In the genomic region with DNA sequence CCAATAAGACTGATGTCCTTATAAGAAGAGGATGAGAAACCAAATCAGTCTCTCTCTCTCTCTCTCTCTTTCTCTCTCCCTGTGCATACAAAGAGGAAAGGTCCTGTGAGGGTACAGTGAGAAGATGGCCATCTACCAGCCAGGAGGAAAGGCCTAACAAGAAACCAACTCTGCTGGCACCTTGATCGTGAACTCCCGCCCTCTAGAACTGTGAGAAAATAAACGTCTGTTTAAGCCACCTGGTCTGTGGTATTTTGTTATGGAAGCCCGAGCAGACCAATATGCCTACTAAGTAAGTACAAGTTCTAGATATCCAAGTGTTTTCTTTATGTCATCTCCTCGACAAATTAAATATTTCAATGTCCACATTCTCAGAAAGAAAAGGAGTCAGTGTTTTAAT, we compare ENCODE assay signal across 19 cellular contexts. TPM values are rescaled to one million over a fixed set of nuclear protein-coding genes. Genes with fewer than 3 reads are reported as not detected.
DNase-seq lines count a peak whose midpoint lies in the region; ATAC-seq and TF ChIP-seq lines count a peak whose summit lies in the region.
"Had no signal": no experiment of that assay in that cellular context is flagged by ENCODE, and none has a peak within 500 bp of the region (broad histone marks: within the 10 kb centered on the region; RNA-seq: fewer than 3 reads in every experiment).

No MANE protein-coding gene starts in this region.

- peak overlapping the region in 1 of 2 experiments; percentile 49; a peak in 2 of 4 replicates for H4K8ac ChIP-seq in IMR-90 (ENCODE audit: low read depth in 2 of 2, low read length in 2 of 2)

- peak overlapping the region; percentile 75; the same call in 1 of the 2 replicates for H3K23ac ChIP-seq in IMR-90 (ENCODE audit: low read depth, low read length)

- H3K4me3 ChIP-seq in IMR-90 (ENCODE audit: insufficient read depth, low read depth, low read length) (no peak overlapping the region), adipocyte (ENCODE audit: low read length) (no peak overlapping the region)
- H3K4me3 ChIP-seq: HAP-1 had no signal

- POLR2A ChIA-PET in IMR-90 (lab: Charles Lee; ENCODE audit: unreplicated experiment) = no interaction called here

- intact Hi-C loops in IMR-90 (cut with micrococcal nuclease) = no loop called here

- no peak overlapping the region for H4K5ac ChIP-seq in IMR-90 (ENCODE audit: low read depth, low read length)

- H3K27ac Mint-ChIP-seq in nephron (peak overlapping the region; percentile 47 to 85 (median 75)), type B pancreatic cell (peak overlapping the region; percentile 58)
- H3K27ac Mint-ChIP-seq: CD14-positive monocyte; T-helper 1 cell treated with Interleukin-12 subunit alpha and Interleukin-12 subunit beta and Interleukin-4 antibody, amounts not matched to agents 30 μg/mL and 1 μg/mL, for 36 hours had no signal

- H3K14ac ChIP-seq in IMR-90 (replicated peaks; ENCODE audit: low read depth, low read length) = peak overlapping the region; percentile 89

- H3K27me3 ChIP-seq in IMR-90 (ENCODE audit: control insufficient read depth, insufficient read depth, low read length) = no peaks in the 10 kb centered on the region
- H3K27me3 ChIP-seq in adipocyte (replicated peaks; ENCODE audit: control insufficient read depth, insufficient read depth, low read length) = peaks cover 4% of the 10 kb centered on the region

- no peaks in the 10 kb centered on the region for H3K79me1 ChIP-seq in IMR-90 (ENCODE audit: low read depth in 1 of 2, low read length in 2 of 2)

- BruUV-seq in IMR-90 (replicated peaks; lab: Mats Ljungman, UMichigan) = no TSS peak

- no peak overlapping the region for H3K27ac ChIP-seq in IMR-90 (ENCODE audit: insufficient read depth, low read length)
- H3K27ac ChIP-seq: parathyroid adenoma had no signal

- H3K9ac ChIP-seq in IMR-90 (ENCODE audit: low read depth, low read length) (no peak overlapping the region), adipocyte (ENCODE audit: low read length) (no peak overlapping the region)
- H3K9ac ChIP-seq: parathyroid adenoma had no signal

- H3K4ac ChIP-seq in IMR-90 (ENCODE audit: low read depth, low read length) = peak overlapping the region; percentile 51; the same call in 1 of the 2 replicates

- H2BK15ac ChIP-seq in IMR-90 (ENCODE audit: low read depth, low read length) = no peak overlapping the region

- dilution Hi-C loops in IMR-90 (cut with HindIII; ENCODE audit: low sequenced_read_pairs, unreplicated experiment) = no loop called here

- TF ChIP-seq CTCF in IMR-90 (conservative IDR thresholded peaks at IDR 0.05; ENCODE audit: low read depth, low read length) (no peak), nephron (IDR thresholded peaks at IDR 0.05; ENCODE audit: unreplicated experiment in 3 of 3) (no peak), type B pancreatic cell (conservative IDR thresholded peaks at IDR 0.05) (no peak), GM10266 (IDR thresholded peaks at IDR 0.05; ENCODE audit: control insufficient read depth, insufficient read depth, low read depth, missing control alignments) (no peak)

- CTCF ChIA-PET in IMR-90 (lab: Yijun Ruan, JAX) = interaction anchor here (1.1 kb wide), 1 partner anchor 8 kb away, joined by 5 read pairs; no protein-coding TSS in a partner anchor

- peaks cover 27% of the 10 kb centered on the region for H3K4me1 Mint-ChIP-seq in nephron
- peaks cover 16% of the 10 kb centered on the region for H3K4me1 Mint-ChIP-seq in type B pancreatic cell (ENCODE audit: unreplicated experiment)

- H3K36me3 Mint-ChIP-seq in nephron (ENCODE audit: low read depth) (no peaks in the 10 kb centered on the region), type B pancreatic cell (no peaks in the 10 kb centered on the region)
- H3K36me3 Mint-ChIP-seq: CD14-positive monocyte had no signal

- 0 out of 2 replicates have a peak overlapping the region, but pooled peaks have one; percentile 17 for H3K18ac ChIP-seq in IMR-90 (ENCODE audit: low read depth, low read length)

- H4K20me1 ChIP-seq in IMR-90 (ENCODE audit: insufficient read depth, low read length) = no peaks in the 10 kb centered on the region

- H3K27me3 Mint-ChIP-seq in nephron (ENCODE audit: low read depth) (no peaks in the 10 kb centered on the region), type B pancreatic cell (no peaks in the 10 kb centered on the region)

- H3K9me3 ChIP-seq in IMR-90 (ENCODE audit: control insufficient read depth, insufficient read depth, low read length) (no peaks in the 10 kb centered on the region), adipocyte (ENCODE audit: control insufficient read depth, low read length) (no peaks in the 10 kb centered on the region)
- H3K9me3 ChIP-seq: HAP-1 had no signal

- TF ChIP-seq POLR2A in IMR-90 (IDR thresholded peaks at IDR 0.05; ENCODE audit: low read depth, low read length) = no peak

- H2AK9ac ChIP-seq in IMR-90 (replicated peaks; ENCODE audit: low read depth, low read length, poor library complexity) = no peak overlapping the region

- peaks cover 2% of the 10 kb centered on the region for H3K4me1 ChIP-seq in IMR-90 (ENCODE audit: control insufficient read depth, insufficient read depth, low read length)
- no peaks in the 10 kb centered on the region for H3K4me1 ChIP-seq in adipocyte (ENCODE audit: control insufficient read depth, insufficient read depth, low read length)
- H3K4me1 ChIP-seq: HAP-1, parathyroid adenoma had no signal

- peak overlapping the region; percentile 60; the same call in 1 of the 2 replicates for H2BK120ac ChIP-seq in IMR-90 (ENCODE audit: low read depth, low read length)

- H3K4me3 Mint-ChIP-seq in nephron (peak overlapping the region in 1 of 3 experiments; percentile 51), type B pancreatic cell (peak overlapping the region; percentile 61)
- H3K4me3 Mint-ChIP-seq: CD14-positive monocyte; T-helper 1 cell treated with Interleukin-12 subunit alpha and Interleukin-12 subunit beta and Interleukin-4 antibody, amounts not matched to agents 30 μg/mL and 1 μg/mL, for 36 hours had no signal

- no CpG with 5 or more reads among the region's 5 CpGs for WGBS in IMR-90 (ENCODE audit: extremely low coverage in 2 of 2, insufficient read length in 1 of 2), 2 experiments

- H3K9me3 Mint-ChIP-seq in nephron (no peaks in the 10 kb centered on the region), type B pancreatic cell (no peaks in the 10 kb centered on the region)
- H3K9me3 Mint-ChIP-seq: T-helper 1 cell treated with Interleukin-12 subunit alpha and Interleukin-12 subunit beta and Interleukin-4 antibody, amounts not matched to agents 30 μg/mL and 1 μg/mL, for 36 hours had no signal

- peak overlapping the region; percentile 45; the same call in 1 of the 2 replicates for H2BK20ac ChIP-seq in IMR-90 (ENCODE audit: low read depth, low read length)

- H2AK5ac ChIP-seq in IMR-90 (ENCODE audit: low read depth, low read length) = no peak overlapping the region

- H3K36me3 ChIP-seq in IMR-90 (ENCODE audit: control insufficient read depth, insufficient read depth, low read length) = no peaks in the 10 kb centered on the region
- no peaks in the 10 kb centered on the region for H3K36me3 ChIP-seq in adipocyte (ENCODE audit: control insufficient read depth, insufficient read depth, low read length, severe bottlenecking)
- H3K36me3 ChIP-seq: HAP-1 had no signal

- peak overlapping the region; percentile 29; the same call in 1 of the 2 replicates for H3K4me2 ChIP-seq in IMR-90 (ENCODE audit: low read depth, low read length)

- peak overlapping the region; percentile 80 for H2AFZ ChIP-seq in IMR-90 (replicated peaks; ENCODE audit: low read length, poor library complexity)

- no peak for TF ChIP-seq RAD21 in IMR-90 (IDR thresholded peaks at IDR 0.05; ENCODE audit: low read length)

- H2BK5ac ChIP-seq in IMR-90 (ENCODE audit: low read depth, low read length, poor library complexity, severe bottlenecking) = no peak overlapping the region

- no peaks in the 10 kb centered on the region; the same call in 1 of the 2 replicates for H3K9me1 ChIP-seq in IMR-90 (ENCODE audit: insufficient read depth, low read length)

- in situ Hi-C loops in IMR-90 (cut with MboI; ENCODE audit: low sequenced_read_pairs) = loop anchor here (10.0 kb wide), 1 partner anchor 776 kb away; no protein-coding TSS in a partner anchor

- no peak overlapping the region for H3K56ac ChIP-seq in IMR-90 (ENCODE audit: extremely low read depth, insufficient read depth, low read length)

- peak; percentile 6 for DNase-seq in IMR-90
- peak; percentile 2 for DNase-seq in adipocyte (ENCODE audit: low read depth)
- no peak for DNase-seq in type B pancreatic cell (ENCODE audit: extremely low spot score, unreplicated experiment)
- no peak for DNase-seq in GM10266 (ENCODE audit: extremely low spot score)
- DNase-seq in stimulated activated CD4-positive, alpha-beta T cell treated with anti-CD3 and anti-CD28 coated beads, Interleukin-4, amount 100 ng/mL, for 4 hours = no peak
- DNase-seq: activated CD4-positive, alpha-beta T cell treated with anti-CD3 and anti-CD28 coated beads, Interleukin-2, amount 50 U/mL, for 4 hours; activated effector memory CD4-positive, alpha-beta T cell treated with anti-CD3 and anti-CD28 coated beads, Interleukin-2, amount 50 U/mL, for 16 hours; left cardiac atrium; MV-4-11; NCI-H1694 treated with DMSO at 0.1 percent for 48 hours; NCI-H226; SHP77 treated with DMSO at 0.1 percent for 48 hours had no signal

- H4K91ac ChIP-seq in IMR-90 (ENCODE audit: insufficient read depth, low read depth, low read length) = no peak overlapping the region

- ATAC-seq in IMR-90 (ENCODE audit: low read depth) (no peak), HG02938 (IDR thresholded peaks at IDR 0.05; ENCODE audit: unreplicated experiment) (no peak)
- ATAC-seq: left cardiac atrium had no signal

TF ChIP-seq in IMR-90, 13 proteins besides CTCF, POLR2A, EP300 and RAD21 (continues in another document):
- TF ChIP-seq BHLHE40 (IDR thresholded peaks at IDR 0.05; ENCODE audit: low read depth, low read length) (no peak), NFE2L2 (IDR thresholded peaks at IDR 0.05; ENCODE audit: low read depth, low read length) (no peak), MAZ (IDR thresholded peaks at IDR 0.05; ENCODE audit: borderline replicate concordance, low read depth, low read length) (no peak), CEBPB (IDR thresholded peaks at IDR 0.05; ENCODE audit: low read depth, low read length) (no peak)
- TF ChIP-seq, protein P1, sequence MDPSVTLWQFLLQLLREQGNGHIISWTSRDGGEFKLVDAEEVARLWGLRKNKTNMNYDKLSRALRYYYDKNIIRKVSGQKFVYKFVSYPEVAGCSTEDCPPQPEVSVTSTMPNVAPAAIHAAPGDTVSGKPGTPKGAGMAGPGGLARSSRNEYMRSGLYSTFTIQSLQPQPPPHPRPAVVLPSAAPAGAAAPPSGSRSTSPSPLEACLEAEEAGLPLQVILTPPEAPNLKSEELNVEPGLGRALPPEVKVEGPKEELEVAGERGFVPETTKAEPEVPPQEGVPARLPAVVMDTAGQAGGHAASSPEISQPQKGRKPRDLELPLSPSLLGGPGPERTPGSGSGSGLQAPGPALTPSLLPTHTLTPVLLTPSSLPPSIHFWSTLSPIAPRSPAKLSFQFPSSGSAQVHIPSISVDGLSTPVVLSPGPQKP (IDR thresholded peaks at IDR 0.05; ENCODE audit: borderline replicate concordance, low read depth, low read length) = no peak

RNA-seq across cellular contexts. Expression of a gene that starts 44.9 kb away (rescaled TPM):
- total RNA-seq in IMR-90 (2012; rRNA removed) (not detected in 2 replicates), type B pancreatic cell (ENCODE audit: low replicate concordance) (0.07 and 0.10 TPM in 2 replicates)
- polyA plus RNA-seq in IMR-90 (2012; rRNA removed) = not detected in 2 replicates
- not detected in 2 replicates for polyA plus RNA-seq in IMR-90 (2012; cell fraction: cytosol; rRNA removed)
- polyA plus RNA-seq in IMR-90 (2012; cell fraction: nucleus; rRNA removed; ENCODE audit: low replicate concordance) = not detected in 2 replicates
- total RNA-seq: bronchial epithelial cell, left cardiac atrium had no signal
- polyA plus RNA-seq: CD14-positive monocyte had no signal

Comparison
In these comparisons a context has a peak if more than half of its experiments do, and no peak if none do; other contexts are left out.
1. DNase-seq: peak in IMR-90 (single experiment) and adipocyte (single experiment); none in type B pancreatic cell (single experiment), GM10266 (single experiment) and stimulated activated CD4-positive, alpha-beta T cell treated with anti-CD3 and anti-CD28 coated beads, Interleukin-4, amount 100 ng/mL, for 4 hours (0 of 2).